Comparison of ENCODE assay signal across 17 cellular contexts in genomic region chrX:54444752-54445151, GRCh38. TPM values are rescaled to one million over a fixed set of nuclear protein-coding genes. Genes with fewer than 3 reads are reported as not detected.
DNase-seq lines count a peak whose midpoint lies in the region; ATAC-seq, FAIRE-seq and TF ChIP-seq lines count a peak whose summit lies in the region.
"Had no signal": no experiment of that assay in that cellular context is flagged by ENCODE, and none has a peak within 500 bp of the region (broad histone marks: within the 10 kb centered on the region; RNA-seq: fewer than 3 reads in every experiment).

No MANE protein-coding gene starts in this region.

- peaks cover 25% of the 10 kb centered on the region for H3K36me3 Mint-ChIP-seq in MCF 10A (ENCODE audit: insufficient read depth, unreplicated experiment)
- peaks cover 42% of the 10 kb centered on the region for H3K36me3 Mint-ChIP-seq in CD8-positive, alpha-beta T cell

- H2BK12ac ChIP-seq in H1 (ENCODE audit: low read depth, low read length) = no peak overlapping the region

- no peak overlapping the region for H2BK5ac ChIP-seq in H1 (ENCODE audit: low read depth, low read length)

- H3K4ac ChIP-seq in H1 (replicated peaks; ENCODE audit: insufficient read length, low read depth, low read length) = no peak overlapping the region

- intact Hi-C loops in MCF 10A (cut with micrococcal nuclease) (loop anchor here (5.0 kb wide), 1 partner anchor 613 kb away; no protein-coding TSS in a partner anchor), breast epithelium (cut with DNase I; ENCODE audit: low total_unique reads) (no loop called here), PC-9 (cut with micrococcal nuclease; ENCODE audit: unreplicated experiment) (loop anchor here (5.0 kb wide), 3 partner anchors 88 to 402 kb away; partner anchors contain the start of genes GNL3L and PHF8)
- intact Hi-C loops in CD8-positive, alpha-beta T cell (cut with DNase I, micrococcal nuclease) = loop anchor here (5.0 to 10.0 kb wide), 4 partner anchors 558 to 1273 kb away; partner anchors contain the start of genes APEX2 (in 1 of the 2), RIBC1 (in 1 of the 2), RRAGB (in 1 of the 2) and SMC1A (in 1 of the 2)

- no peaks in the 10 kb centered on the region for H3K9me2 ChIP-seq in PC-9 (ENCODE audit: insufficient read depth)

- H3K4me2 ChIP-seq in PC-9 = no peak overlapping the region
- H3K4me2 ChIP-seq in H1 (ENCODE audit: insufficient read depth in 1 of 2, low read depth in 2 of 2, low read length in 2 of 2) = no peak overlapping the region
- H3K4me2 ChIP-seq: A549, BLaER1 had no signal

- no peak overlapping the region for H3K18ac ChIP-seq in H1 (ENCODE audit: extremely low read depth, low read length)

- no peak for DNase-seq in MCF 10A (ENCODE audit: unreplicated experiment)
- no peak for DNase-seq in breast epithelium (ENCODE audit: low spot score in 2 of 2)
- no peak for DNase-seq in PC-9
- DNase-seq in H1 (ENCODE audit: low read depth in 1 of 2, low spot score in 2 of 2) = no peak
- no peak for DNase-seq in CD8-positive, alpha-beta T cell
- no peak for DNase-seq in NCI-H524 (lab: John Stamatoyannopoulos, UW)
- no peak for DNase-seq in GM20000 (ENCODE audit: low spot score)
- DNase-seq: DND-41; GDM1; GOT3; KG1; MV-4-11; NCI-H1694 treated with DMSO at 0.1 percent for 48 hours; NCI-H748 treated with DMSO at 0.1 percent for 48 hours; NK-92 treated with Interleukin-12 subunit alpha and Interleukin-12 subunit beta, amount 100 ng/mL, for 24 hours had no signal

- H2AFZ ChIP-seq in PC-9 (no peak overlapping the region), H1 (ENCODE audit: low read length) (no peak overlapping the region)

- H3K79me1 ChIP-seq in H1 (ENCODE audit: low read depth, low read length) = no peaks in the 10 kb centered on the region

- H3K27me3 Mint-ChIP-seq in MCF 10A (ENCODE audit: insufficient read depth, unreplicated experiment) = peaks cover 48% of the 10 kb centered on the region
- no peaks in the 10 kb centered on the region for H3K27me3 Mint-ChIP-seq in CD8-positive, alpha-beta T cell (ENCODE audit: low read depth)

- H3K36me3 ChIP-seq in breast epithelium = no peaks in the 10 kb centered on the region
- no peaks in the 10 kb centered on the region for H3K36me3 ChIP-seq in PC-9 (ENCODE audit: low read depth)
- H3K36me3 ChIP-seq in H1 (ENCODE audit: control insufficient read depth in 2 of 4, insufficient read depth in 4 of 4, low read length in 3 of 4) = peaks cover 2 to 31% (median 11%) of the 10 kb centered on the region in 4 experiments; a peak in 5 of 8 replicates
- no peaks in the 10 kb centered on the region for H3K36me3 ChIP-seq in CD8-positive, alpha-beta T cell (ENCODE audit: insufficient read depth, low read length)

- H3K9ac ChIP-seq in H1 (replicated peaks in 1 of 4; ENCODE audit: extremely low read depth in 1 of 4, low read depth in 3 of 4, low read length in 3 of 4) = no peak overlapping the region
- H3K9ac ChIP-seq: BLaER1 had no signal

- H3K9me3 ChIP-seq in breast epithelium (no peaks in the 10 kb centered on the region), PC-9 (ENCODE audit: insufficient read depth, low read depth) (no peaks in the 10 kb centered on the region), H1 (ENCODE audit: insufficient read depth in 2 of 2, low read depth in 1 of 2, low read length in 1 of 2) (no peaks in the 10 kb centered on the region)
- no peaks in the 10 kb centered on the region for H3K9me3 ChIP-seq in CD8-positive, alpha-beta T cell (ENCODE audit: low read length)
- H3K9me3 ChIP-seq: A549 had no signal

- H3F3A ChIP-seq in PC-9 (ENCODE audit: insufficient read depth, low read depth) = no peaks in the 10 kb centered on the region

- H3K23me2 ChIP-seq in H1 (ENCODE audit: low read depth, low read length) = no peaks in the 10 kb centered on the region; the same call in 1 of the 2 replicates

- H3K4me1 Mint-ChIP-seq in MCF 10A (ENCODE audit: insufficient read depth, unreplicated experiment) = peaks cover 6% of the 10 kb centered on the region
- H3K4me1 Mint-ChIP-seq in CD8-positive, alpha-beta T cell (ENCODE audit: low read depth) = peaks cover 31% of the 10 kb centered on the region

- H2BK15ac ChIP-seq in H1 (ENCODE audit: low read length) = no peak overlapping the region

- H4K8ac ChIP-seq in H1 (ENCODE audit: extremely low read depth, insufficient read depth, low read length) = no peak overlapping the region

- H4K20me1 ChIP-seq in PC-9 (ENCODE audit: insufficient read depth) = no peaks in the 10 kb centered on the region
- peaks cover 0 to 2% of the 10 kb centered on the region in 2 experiments for H4K20me1 ChIP-seq in H1 (replicated peaks in 1 of 2; ENCODE audit: control insufficient read depth in 1 of 2, insufficient read depth in 2 of 2, low read length in 2 of 2)

- H4K5ac ChIP-seq in H1 (ENCODE audit: insufficient read length, low read depth, low read length) = no peak overlapping the region

- peaks cover 0 to 18% of the 10 kb centered on the region in 2 donors for H3K27me3 ChIP-seq in breast epithelium
- H3K27me3 ChIP-seq in PC-9 (ENCODE audit: insufficient read depth, low read depth) = no peaks in the 10 kb centered on the region
- H3K27me3 ChIP-seq in H1 (replicated peaks in 1 of 4; ENCODE audit: control insufficient read depth in 3 of 4, extremely low read depth in 1 of 4, insufficient read depth in 3 of 4, low read length in 3 of 4) = no peaks in the 10 kb centered on the region
- H3K27me3 ChIP-seq in CD8-positive, alpha-beta T cell (ENCODE audit: insufficient read depth, low read length) = no peaks in the 10 kb centered on the region

- no peak overlapping the region for H3K14ac ChIP-seq in H1 (ENCODE audit: insufficient read length)

- H3K27ac ChIP-seq in breast epithelium = no peak overlapping the region
- no peak overlapping the region for H3K27ac ChIP-seq in PC-9
- no peak overlapping the region for H3K27ac ChIP-seq in H1 (ENCODE audit: low read depth, low read length)
- no peak overlapping the region for H3K27ac ChIP-seq in CD8-positive, alpha-beta T cell (ENCODE audit: low read depth, low read length)
- H3K27ac ChIP-seq: A549, BLaER1 had no signal

- H2AK5ac ChIP-seq in H1 (ENCODE audit: low read depth, low read length) = no peak overlapping the region

- H3K4me3 Mint-ChIP-seq in MCF 10A (ENCODE audit: unreplicated experiment) = no peak overlapping the region
- no peak overlapping the region for H3K4me3 Mint-ChIP-seq in CD8-positive, alpha-beta T cell

- no peaks in the 10 kb centered on the region for H3K9me3 Mint-ChIP-seq in MCF 10A (ENCODE audit: unreplicated experiment)
- no peaks in the 10 kb centered on the region for H3K9me3 Mint-ChIP-seq in CD8-positive, alpha-beta T cell

- POLR2A ChIA-PET in MCF 10A (lab: Yijun Ruan, JAX) (no interaction called here), PC-9 (lab: Charles Lee; ENCODE audit: unreplicated experiment) (no interaction called here), H1 (lab: Charles Lee; ENCODE audit: partially characterized antibody) (interaction anchor here (0.6 to 1.5 kb wide), 3 partner anchors 11 to 216 kb away, joined by 3 to 4 read pairs (median 3); no protein-coding TSS in a partner anchor)
- POLR2A ChIA-PET in CD8-positive, alpha-beta T cell (lab: Charles Lee) = no interaction called here

- H3K79me2 ChIP-seq in PC-9 (ENCODE audit: low read depth) = peaks cover 27% of the 10 kb centered on the region
- peaks cover 10 to 27% of the 10 kb centered on the region in 2 experiments for H3K79me2 ChIP-seq in H1 (ENCODE audit: control insufficient read depth in 1 of 2, insufficient read depth in 2 of 2, low read length in 2 of 2)

- no peak for TF ChIP-seq POLR2A in breast epithelium (IDR thresholded peaks at IDR 0.05)
- peak in 1 of 2 experiments; percentile 57; a peak in 2 of 3 replicates for TF ChIP-seq POLR2A in H1 (IDR thresholded peaks at IDR 0.05; ENCODE audit: control extremely low read depth in 1 of 2, low read depth in 2 of 2, low read length in 2 of 2)

- no peak for ATAC-seq in CD8-positive, alpha-beta T cell
- ATAC-seq: A549 had no signal

- H4K91ac ChIP-seq in H1 (replicated peaks; ENCODE audit: insufficient read length, low read length) = no peak overlapping the region

- no peak for TF ChIP-seq RAD21 in H1 (IDR thresholded peaks at IDR 0.05 in 1 of 2, conservative IDR thresholded peaks at IDR 0.05 in 1 of 2; ENCODE audit: low read depth in 2 of 2, low read length in 2 of 2)

- TF ChIP-seq CTCF in MCF 10A (IDR thresholded peaks at IDR 0.05; ENCODE audit: unreplicated experiment) = no peak
- TF ChIP-seq CTCF in breast epithelium (IDR thresholded peaks at IDR 0.05) = no peak
- TF ChIP-seq CTCF in PC-9 (conservative IDR thresholded peaks at IDR 0.05) = no peak
- no peak for TF ChIP-seq CTCF in H1 (IDR thresholded peaks at IDR 0.05; ENCODE audit: control extremely low read depth in 1 of 3, insufficient read depth in 1 of 3, low read depth in 1 of 3, low read length in 3 of 3)
- no peak for TF ChIP-seq CTCF in CD8-positive, alpha-beta T cell (IDR thresholded peaks at IDR 0.05)
- TF ChIP-seq CTCF in GM20000 (IDR thresholded peaks at IDR 0.05; ENCODE audit: extremely low read depth, missing control alignments) = no peak

- H3K23ac ChIP-seq in H1 (ENCODE audit: insufficient read length) = no peak overlapping the region

- H3K27ac Mint-ChIP-seq in MCF 10A (ENCODE audit: low read depth, unreplicated experiment) = no peak overlapping the region
- H3K27ac Mint-ChIP-seq in CD8-positive, alpha-beta T cell = no peak overlapping the region

- H3K4me1 ChIP-seq in breast epithelium (no peaks in the 10 kb centered on the region), PC-9 (replicated peaks; ENCODE audit: insufficient read depth) (peaks cover 8% of the 10 kb centered on the region), H1 (replicated peaks in 1 of 4; ENCODE audit: control insufficient read depth in 3 of 4, insufficient read depth in 4 of 4, low read length in 3 of 4) (peaks cover 0 to 3% (median 2%) of the 10 kb centered on the region in 4 experiments; a peak in 5 of 7 replicates)
- H3K4me1 ChIP-seq in CD8-positive, alpha-beta T cell (ENCODE audit: insufficient read depth, low read length) = peaks cover 19% of the 10 kb centered on the region

- 80% methylated on average over 2 of the region's 6 CpGs; no CpG with 5 or more reads in 1 of the 2 experiments for WGBS in H1 (ENCODE audit: extremely low coverage in 1 of 2, insufficient coverage in 1 of 2, insufficient read length in 1 of 2, insufficient replicate concordance in 2 of 2, low coverage in 1 of 2, low lambda C conversion rate in 2 of 2, missing lambda C conversion rate in 1 of 2), 2 experiments

- no peak for FAIRE-seq in H1 (lab: Jason Lieb, UNC)
- FAIRE-seq: A549 had no signal

- no peak overlapping the region for H3K56ac ChIP-seq in H1 (replicated peaks; ENCODE audit: insufficient read length, low read depth, low read length)

- H3K4me3 ChIP-seq in breast epithelium = no peak overlapping the region
- no peak overlapping the region for H3K4me3 ChIP-seq in PC-9
- H3K4me3 ChIP-seq in H1 (ENCODE audit: extremely low read depth in 1 of 4, insufficient read depth in 2 of 4, low read depth in 3 of 4, low read length in 4 of 4) = no peak overlapping the region
- H3K4me3 ChIP-seq in CD8-positive, alpha-beta T cell (ENCODE audit: low read depth, low read length) = no peak overlapping the region
- H3K4me3 ChIP-seq: A549, BLaER1 had no signal

- no peak overlapping the region for H2BK120ac ChIP-seq in H1 (replicated peaks; ENCODE audit: low read depth, low read length)

- no peak overlapping the region for H2BK20ac ChIP-seq in H1 (ENCODE audit: low read length)

- CTCF ChIA-PET in MCF 10A (lab: Yijun Ruan, JAX) (interaction anchor here (0.6 kb wide), 1 partner anchor 195 kb away, joined by 5 read pairs; no protein-coding TSS in a partner anchor), PC-9 (lab: Charles Lee) (no interaction called here), H1 (lab: Charles Lee; ENCODE audit: partially characterized antibody) (interaction anchor here (0.8 to 1.4 kb wide), 3 partner anchors 8 to 32 kb away, joined by 3 to 4 read pairs (median 3); no protein-coding TSS in a partner anchor)
- CTCF ChIA-PET in CD8-positive, alpha-beta T cell (lab: Charles Lee) = no interaction called here

- TF ChIP-seq EP300 in H1 (IDR thresholded peaks at IDR 0.05; ENCODE audit: borderline replicate concordance in 1 of 2, low read depth in 2 of 2, low read length in 2 of 2) = no peak

- TSS peak; percentile 57 for BruUV-seq in MCF 10A (replicated peaks; lab: Mats Ljungman, UMichigan)
- TSS peak; percentile 13 for BruUV-seq in PC-9 (replicated peaks; lab: Mats Ljungman, UMichigan)

RNA-seq across cellular contexts. Expression of gene TSR2, which starts 4.5 kb away (rescaled TPM):
- total RNA-seq in MCF 10A (2022) (30.3 and 33.3 TPM in 2 replicates), breast epithelium (10 to 100 TPM; 20.1 to 23.3 (median 21.9) TPM), PC-9 (2021) (53.0 and 56.9 TPM in 2 replicates)
- 44.2 and 49.4 TPM in 2 replicates for total RNA-seq in H1 (2021; fragmentation: NEBNext Ultra II Directional; extraction: Animal tissue kit (Norgen Biotek cat#: 25700))
- polyA plus RNA-seq in H1 (2011; rRNA removed) = 15.1 and 18.0 TPM in 2 replicates
- 34.5 TPM for polyA plus RNA-seq in H1 (2011; cell fraction: cytosol; rRNA removed)
- 11.3 TPM for polyA plus RNA-seq in H1 (2011; cell fraction: nucleus; rRNA removed)
- polyA plus RNA-seq in H1 (2012, experiment 1 of 2) = 57.5 to 67.9 TPM (median 63.7 TPM) in 4 replicates
- polyA plus RNA-seq in H1 (2012, experiment 2 of 2) = 30.4 TPM
- 35.2 TPM for polyA plus RNA-seq in H1 (2013, experiment 1 of 2)
- 34.4 TPM for polyA plus RNA-seq in H1 (2013, experiment 2 of 2)
- 5.2 and 5.5 TPM in 2 replicates for polyA minus RNA-seq in H1 (2011; rRNA and poly(A)+ RNA removed)
- polyA minus RNA-seq in H1 (2011; cell fraction: cytosol; rRNA and poly(A)+ RNA removed) = 6.8 TPM
- polyA minus RNA-seq in H1 (2011; cell fraction: nucleus; rRNA and poly(A)+ RNA removed) = 4.1 TPM
- total RNA-seq in CD8-positive, alpha-beta T cell = 10 to 100 TPM; 38.7 to 41.4 TPM

RNA-seq across cellular contexts. Expression of gene FGD1, which starts 51.3 kb away (rescaled TPM):
- total RNA-seq in MCF 10A (2022) (13.9 and 15.6 TPM in 2 replicates), breast epithelium (1 to 10 TPM; 2.6 to 3.7 (median 3.3) TPM), PC-9 (2021) (20.3 and 23.5 TPM in 2 replicates)
- total RNA-seq in H1 (2021; fragmentation: NEBNext Ultra II Directional; extraction: Animal tissue kit (Norgen Biotek cat#: 25700)) = 33.8 and 34.9 TPM in 2 replicates
- polyA plus RNA-seq in H1 (2011; rRNA removed) = 6.8 and 10.4 TPM in 2 replicates
- polyA plus RNA-seq in H1 (2011; cell fraction: cytosol; rRNA removed) = 6.1 TPM
- polyA plus RNA-seq in H1 (2011; cell fraction: nucleus; rRNA removed) = 15.1 TPM
- 20.3 to 25.8 TPM (median 23.9 TPM) in 4 replicates for polyA plus RNA-seq in H1 (2012, experiment 1 of 2)
- 25.0 TPM for polyA plus RNA-seq in H1 (2012, experiment 2 of 2)
- polyA plus RNA-seq in H1 (2013, experiment 1 of 2) = 20.7 TPM
- 20.8 TPM for polyA plus RNA-seq in H1 (2013, experiment 2 of 2)
- 6.8 and 9.6 TPM in 2 replicates for polyA minus RNA-seq in H1 (2011; rRNA and poly(A)+ RNA removed)
- 14.6 TPM for polyA minus RNA-seq in H1 (2011; cell fraction: cytosol; rRNA and poly(A)+ RNA removed)
- 7.5 TPM for polyA minus RNA-seq in H1 (2011; cell fraction: nucleus; rRNA and poly(A)+ RNA removed)
- total RNA-seq in CD8-positive, alpha-beta T cell = not detected

Comparison
In these comparisons a context has a peak if more than half of its experiments do, and no peak if none do; other contexts are left out.
1. CTCF ChIA-PET loops: an anchor here in MCF 10A (0.6 kb wide) and H1 (0.8 to 1.4 kb wide); none called in PC-9 and CD8-positive, alpha-beta T cell.